12 cellular contexts compared by ENCODE assay signal in the genomic region with DNA sequence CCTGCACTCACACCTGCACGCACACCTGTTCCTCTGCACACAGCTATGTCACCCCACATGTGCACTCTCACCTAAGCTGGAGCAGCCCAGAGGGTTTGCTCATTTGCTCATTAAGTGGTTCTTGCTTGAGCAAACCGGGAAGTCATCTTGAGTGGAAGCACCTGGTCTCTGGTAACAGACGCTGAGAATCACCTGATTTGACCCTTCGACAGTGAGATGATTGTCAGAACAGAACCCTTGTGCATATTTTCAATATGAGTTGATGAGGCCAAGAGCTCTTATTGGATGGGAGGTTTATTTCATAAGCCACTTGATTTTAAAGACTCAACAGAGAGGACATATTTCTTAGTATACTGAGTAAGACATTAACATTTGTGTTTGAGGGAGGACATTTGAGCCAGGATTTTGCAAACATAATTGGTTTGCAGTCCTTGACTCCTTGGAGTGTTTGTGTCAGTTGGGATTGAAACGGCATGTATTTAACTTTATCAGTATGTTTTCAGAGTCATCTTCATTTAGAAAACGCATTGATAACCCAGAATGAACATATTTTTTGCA.
DNase-seq lines count a peak whose midpoint lies in the region; ATAC-seq and TF ChIP-seq lines count a peak whose summit lies in the region.
"Had no signal": no experiment of that assay in that cellular context is flagged by ENCODE, and none has a peak within 500 bp of the region (broad histone marks: within the 10 kb centered on the region; RNA-seq: fewer than 3 reads in every experiment).

No MANE protein-coding gene starts in this region.

- ATAC-seq in GM18498 (IDR thresholded peaks at IDR 0.05; ENCODE audit: unreplicated experiment): no peak
- ATAC-seq: sciatic nerve, SK-N-SH treated with all-trans-retinoic acid at 6 μM for 48 hours had no signal

- CTCF ChIA-PET in HEK293 (lab: Yijun Ruan, JAX): no interaction called here

- POLR2A ChIA-PET in HEK293 (lab: Yijun Ruan, JAX): no interaction called here

- H3K4me3 ChIP-seq in HEK293 (ENCODE audit: low read depth, low read length): no peak overlapping the region

- H3K36me3 ChIP-seq in HEK293 (ENCODE audit: control insufficient read depth in 2 of 2, insufficient read depth in 1 of 2, low read length in 2 of 2): no peaks in the 10 kb centered on the region

- no peaks in the 10 kb centered on the region for H3K9me3 ChIP-seq in HEK293 (ENCODE audit: control insufficient read depth, insufficient read depth, low read depth, low read length)

- DNase-seq in AG08396 (ENCODE audit: low spot score) (peak; percentile 4), NCI-H526 (lab: John Stamatoyannopoulos, UW) (peak; percentile 42 to 58), kidney tubule cell (ENCODE audit: low spot score) (peak; percentile 83), NCI-H2227 (lab: John Stamatoyannopoulos, UW; ENCODE audit: unreplicated experiment) (no peak), epidermal melanocyte (ENCODE audit: insufficient read length, low spot score) (no peak)
- DNase-seq in central memory CD4-positive, alpha-beta T cell: no peak
- DNase-seq: cerebellar nuclear complex, foreskin fibroblast had no signal

- TF ChIP-seq CTCF in HEK293 (tag by site-specific recombination; IDR thresholded peaks at IDR 0.05): no peak

- H3K27ac ChIP-seq in HEK293 (ENCODE audit: extremely low read depth, low read depth, low read length): no peak overlapping the region

- H3K4me1 ChIP-seq in HEK293 (ENCODE audit: control insufficient read depth, insufficient read depth, low read length): no peaks in the 10 kb centered on the region

TF ChIP-seq in HEK293, 187 proteins besides CTCF, POLR2A, EP300 and RAD21:
- TF ChIP-seq ZNF354C (tag by site-specific recombination; IDR thresholded peaks at IDR 0.05; ENCODE audit: borderline replicate concordance, low read depth) (no peak), ZEB2 (tag by site-specific recombination; IDR thresholded peaks at IDR 0.05) (peak; percentile 95)

Comparison
In these comparisons a context has a peak if more than half of its experiments do, and no peak if none do; other contexts are left out.
1. DNase-seq: peak in AG08396 (single experiment), NCI-H526 (2 of 2) and kidney tubule cell (single experiment); none in central memory CD4-positive, alpha-beta T cell (single experiment), NCI-H2227 (single experiment) and epidermal melanocyte (single experiment).